Comparison of ENCODE assay signal across 21 cellular contexts in genomic region chr22:19355413-19356157, GRCh38.
DNase-seq lines count a peak whose midpoint lies in the region; FAIRE-seq and TF ChIP-seq lines count a peak whose summit lies in the region.
"Had no signal": no experiment of that assay in that cellular context is flagged by ENCODE, and none has a peak within 500 bp of the region (broad histone marks: within the 10 kb centered on the region; RNA-seq: fewer than 3 reads in every experiment).

No MANE protein-coding gene starts in this region.

- no peaks in the 10 kb centered on the region for H4K20me1 ChIP-seq in neural progenitor cell (ENCODE audit: low read depth)

- no peaks in the 10 kb centered on the region for H3K9me3 Mint-ChIP-seq in activated naive CD4-positive, alpha-beta T cell treated with anti-CD3 and anti-CD28 coated beads, Interleukin-2, amount 50 U/mL, for 24 hours
- H3K9me3 Mint-ChIP-seq in endothelial cell (ENCODE audit: unreplicated experiment) (no peaks in the 10 kb centered on the region), neural progenitor cell (no peaks in the 10 kb centered on the region)
- H3K9me3 Mint-ChIP-seq: CD4-positive, alpha-beta T cell; H9 had no signal

- H3K4me1 ChIP-seq in thyroid gland (peaks cover 57 to 66% of the 10 kb centered on the region in 2 donors), neural progenitor cell (no peaks in the 10 kb centered on the region)
- H3K4me1 ChIP-seq: Caco-2 had no signal

- no peaks in the 10 kb centered on the region for H3K27me3 ChIP-seq in thyroid gland
- H3K27me3 ChIP-seq in neural progenitor cell, result no peaks in the 10 kb centered on the region

- DNase-seq in activated naive CD4-positive, alpha-beta T cell (lab: John Stamatoyannopoulos, UW), result no peak
- DNase-seq in D341Med (ENCODE audit: low spot score) (peak; percentile 18), endothelial cell (ENCODE audit: low spot score) (no peak), thyroid gland (no peak), GM12892 (ENCODE audit: insufficient read length) (no peak), neural progenitor cell (ENCODE audit: low spot score) (no peak)
- no peak for DNase-seq in effector CD8-positive, alpha-beta T cell (lab: John Stamatoyannopoulos, UW)
- DNase-seq: ACHN; Caco-2; CD4-positive, alpha-beta T cell; DMS153; DMS79; GF-D8; H9 had no signal

- H3K36me3 ChIP-seq in thyroid gland (peaks cover 62 to 85% of the 10 kb centered on the region in 2 donors), neural progenitor cell (no peaks in the 10 kb centered on the region)

- H3K79me2 ChIP-seq in neural progenitor cell (ENCODE audit: low read depth), result no peaks in the 10 kb centered on the region

- H3K27ac ChIP-seq in thyroid gland (peak overlapping the region; percentile 83 to 99 (median 99)), neural progenitor cell (no peak overlapping the region)
- H3K27ac ChIP-seq: C4-2B had no signal

- 84 to 85% methylated on average over 7 of the region's 7 CpGs for WGBS in thyroid gland, 2 donors

- TF ChIP-seq POLR2A in thyroid gland (IDR thresholded peaks at IDR 0.05) (no peak), GM12892 (IDR thresholded peaks at IDR 0.05; ENCODE audit: low read depth, low read length) (no peak)

- H2AFZ ChIP-seq in neural progenitor cell (replicated peaks), result no peak overlapping the region

- no peak for TF ChIP-seq CTCF in endothelial cell (IDR thresholded peaks at IDR 0.05; ENCODE audit: unreplicated experiment)
- no peak for TF ChIP-seq CTCF in thyroid gland (IDR thresholded peaks at IDR 0.05)
- TF ChIP-seq CTCF in neural progenitor cell (IDR thresholded peaks at IDR 0.05), result no peak

- H3K4me3 Mint-ChIP-seq in activated naive CD4-positive, alpha-beta T cell treated with anti-CD3 and anti-CD28 coated beads, Interleukin-2, amount 50 U/mL, for 24 hours, result no peak overlapping the region
- peak overlapping the region; percentile 74 for H3K4me3 Mint-ChIP-seq in endothelial cell (ENCODE audit: unreplicated experiment)
- H3K4me3 Mint-ChIP-seq in neural progenitor cell, result no peak overlapping the region
- H3K4me3 Mint-ChIP-seq: CD4-positive, alpha-beta T cell; H9; IgD-negative memory B cell had no signal

- H3K4me3 ChIP-seq in thyroid gland (replicated peaks in 1 of 3) (no peak overlapping the region), neural progenitor cell (no peak overlapping the region)

- intact Hi-C loops in thyroid gland (cut with DNase I), result loop anchor here (10.0 kb wide), 1 partner anchor 79 kb away; the partner anchor contains the start of genes HIRA and MRPL40

- H3K4me1 Mint-ChIP-seq in activated naive CD4-positive, alpha-beta T cell treated with anti-CD3 and anti-CD28 coated beads, Interleukin-2, amount 50 U/mL, for 24 hours, result no peaks in the 10 kb centered on the region
- H3K4me1 Mint-ChIP-seq in endothelial cell (ENCODE audit: unreplicated experiment) (no peaks in the 10 kb centered on the region), neural progenitor cell (no peaks in the 10 kb centered on the region)
- H3K4me1 Mint-ChIP-seq: H9 had no signal

- no peak for FAIRE-seq in GM12892 (lab: Jason Lieb, UNC)
- FAIRE-seq: A204.1, GM19239, H1, HTR-8/SVneo had no signal

- no peak overlapping the region for H3K9ac ChIP-seq in neural progenitor cell

- peak overlapping the region; percentile 24 for H3K27ac Mint-ChIP-seq in activated naive CD4-positive, alpha-beta T cell treated with anti-CD3 and anti-CD28 coated beads, Interleukin-2, amount 50 U/mL, for 24 hours
- H3K27ac Mint-ChIP-seq in endothelial cell (ENCODE audit: unreplicated experiment) (no peak overlapping the region), neural progenitor cell (no peak overlapping the region)
- H3K27ac Mint-ChIP-seq: CD4-positive, alpha-beta T cell; H9 had no signal

- H3K27me3 Mint-ChIP-seq in activated naive CD4-positive, alpha-beta T cell treated with anti-CD3 and anti-CD28 coated beads, Interleukin-2, amount 50 U/mL, for 24 hours, result no peaks in the 10 kb centered on the region
- peaks cover 3% of the 10 kb centered on the region for H3K27me3 Mint-ChIP-seq in endothelial cell (ENCODE audit: unreplicated experiment)
- no peaks in the 10 kb centered on the region for H3K27me3 Mint-ChIP-seq in neural progenitor cell (ENCODE audit: insufficient read depth, low read depth)
- H3K27me3 Mint-ChIP-seq: CD4-positive, alpha-beta T cell; IgD-negative memory B cell had no signal

- no peak overlapping the region for H3K4me2 ChIP-seq in neural progenitor cell

- H3F3A ChIP-seq in neural progenitor cell (ENCODE audit: low read depth), result no peaks in the 10 kb centered on the region

- peaks cover 15% of the 10 kb centered on the region for H3K36me3 Mint-ChIP-seq in activated naive CD4-positive, alpha-beta T cell treated with anti-CD3 and anti-CD28 coated beads, Interleukin-2, amount 50 U/mL, for 24 hours
- peaks cover 33% of the 10 kb centered on the region for H3K36me3 Mint-ChIP-seq in endothelial cell (ENCODE audit: low read depth, unreplicated experiment)
- peaks cover 26% of the 10 kb centered on the region for H3K36me3 Mint-ChIP-seq in neural progenitor cell

- H3K9me3 ChIP-seq in thyroid gland, result no peaks in the 10 kb centered on the region
- no peaks in the 10 kb centered on the region for H3K9me3 ChIP-seq in neural progenitor cell (ENCODE audit: low read depth)
- H3K9me3 ChIP-seq: Caco-2 had no signal
